In the genomic region with DNA sequence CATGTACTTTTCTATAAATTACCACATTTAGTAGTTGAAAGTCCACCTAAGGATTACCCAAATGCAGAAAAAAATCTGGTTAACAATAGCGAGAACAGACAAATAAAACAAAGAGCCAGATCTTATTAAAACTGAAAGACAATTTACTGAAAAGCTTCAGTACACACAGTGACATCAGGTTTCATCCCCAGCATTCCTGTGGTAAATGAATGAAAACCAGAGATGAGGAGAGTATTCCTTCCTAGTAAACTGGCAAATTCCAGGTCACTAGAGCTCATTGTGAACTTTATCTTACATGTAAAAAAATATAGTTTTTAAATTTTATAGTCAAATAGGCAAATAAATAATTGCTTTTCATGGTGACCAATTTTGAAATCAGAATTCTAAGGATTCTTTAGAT, we compare ENCODE assay signal across 13 cellular contexts.
A peak's percentile ranks its signal among the peaks of the same experiment; 100 is the strongest.
DNase-seq lines count a peak whose midpoint lies in the region; ATAC-seq and TF ChIP-seq lines count a peak whose summit lies in the region.
"Had no signal": no experiment of that assay in that cellular context is flagged by ENCODE, and none has a peak within 500 bp of the region (broad histone marks: within the 10 kb centered on the region; RNA-seq: fewer than 3 reads in every experiment).

No MANE protein-coding gene starts in this region.

- no peak overlapping the region for H3K4me2 ChIP-seq in PC-3 (ENCODE audit: low read length)

- POLR2A ChIA-PET in PC-3 (lab: Charles Lee; ENCODE audit: unreplicated experiment), result interaction anchor here (0.6 kb wide), 1 partner anchor 116 kb away, joined by 3 read pairs; no protein-coding TSS in a partner anchor

- intact Hi-C loops in PC-3 (cut with micrococcal nuclease), result no loop called here
- intact Hi-C loops in left ventricle myocardium superior (cut with micrococcal nuclease), result no loop called here

- no peak overlapping the region for H3K27ac ChIP-seq in PC-3 (ENCODE audit: low read length)
- H3K27ac ChIP-seq: GM23248 had no signal

- no peaks in the 10 kb centered on the region for H3K27me3 ChIP-seq in PC-3 (ENCODE audit: low read length)

- H3K36me3 ChIP-seq in PC-3 (ENCODE audit: low read depth, low read length), result no peaks in the 10 kb centered on the region

- H3K4me1 ChIP-seq in PC-3 (ENCODE audit: insufficient read depth, low read length), result no peaks in the 10 kb centered on the region
- H3K4me1 ChIP-seq: Caco-2 had no signal

- no peak overlapping the region for H3K9ac ChIP-seq in PC-3 (ENCODE audit: low read length)
- H3K9ac ChIP-seq: GM23248 had no signal

- no peaks in the 10 kb centered on the region for H3F3A ChIP-seq in PC-3 (ENCODE audit: low read length, unreplicated experiment)

- DNase-seq in PC-3, result peak; percentile 41
- DNase-seq in choroid plexus epithelial cell (ENCODE audit: low read depth), result peak; percentile 3
- peak; percentile 14 for DNase-seq in kidney tubule cell (ENCODE audit: low spot score)
- DNase-seq in mucosa of gallbladder (ENCODE audit: low spot score), result no peak
- DNase-seq in left ventricle myocardium superior, result no peak
- no peak for DNase-seq in occipital lobe (lab: John Stamatoyannopoulos, UW)
- DNase-seq: Caco-2; CD8-positive, alpha-beta memory T cell; DMS53; GF-D8; GM23248 had no signal

- peak; percentile 53 for ATAC-seq in PC-3
- no peak for ATAC-seq in left ventricle myocardium superior
- no peak for ATAC-seq in GM19328 (IDR thresholded peaks at IDR 0.05; ENCODE audit: unreplicated experiment)
- ATAC-seq: HCT116 had no signal

- no peaks in the 10 kb centered on the region for H3K79me2 ChIP-seq in PC-3 (ENCODE audit: low read length)

- no peaks in the 10 kb centered on the region for H3K9me2 ChIP-seq in PC-3 (replicated peaks; ENCODE audit: low read length)

- no peaks in the 10 kb centered on the region for H4K20me1 ChIP-seq in PC-3 (ENCODE audit: low read length)

- no peaks in the 10 kb centered on the region for H3K9me3 ChIP-seq in PC-3 (ENCODE audit: low read length)
- H3K9me3 ChIP-seq: Caco-2 had no signal

- no peak overlapping the region for H2AFZ ChIP-seq in PC-3 (ENCODE audit: low read length)
- H2AFZ ChIP-seq: GM23248 had no signal

- CTCF ChIA-PET in PC-3 (lab: Charles Lee), result no interaction called here

- H3K4me3 ChIP-seq in PC-3 (ENCODE audit: low read length), result no peak overlapping the region
- H3K4me3 ChIP-seq in choroid plexus epithelial cell (ENCODE audit: low read depth, low read length), result no peak overlapping the region
- H3K4me3 ChIP-seq: GM23248 had no signal

- TF ChIP-seq CTCF in PC-3 (conservative IDR thresholded peaks at IDR 0.05; ENCODE audit: low read depth, low read length) (no peak), choroid plexus epithelial cell (conservative IDR thresholded peaks at IDR 0.05; ENCODE audit: low read depth, low read length) (no peak)

- BruUV-seq in PC-3 (replicated peaks; lab: Mats Ljungman, UMichigan), result no TSS peak

Comparison
In these comparisons a context has a peak if more than half of its experiments do, and no peak if none do; other contexts are left out.
1. DNase-seq: peak in PC-3 (single experiment), choroid plexus epithelial cell (single experiment) and kidney tubule cell (single experiment); none in mucosa of gallbladder (single experiment), left ventricle myocardium superior (single experiment) and occipital lobe (single experiment).